ENCODE assay signal across 1 cellular context in genomic region chr12:1054103-1054838, GRCh38.
TF ChIP-seq lines count a peak whose summit lies in the region.

No MANE protein-coding gene starts in this region.

TF ChIP-seq in HepG2, 621 proteins besides CTCF, POLR2A, EP300 and RAD21 (continued from another document and continues in another):
- TF ChIP-seq SKIL (CRISPR knock-in tag; IDR thresholded peaks at IDR 0.05; ENCODE audit: borderline replicate concordance) (no peak), ZNF44 (CRISPR knock-in tag; IDR thresholded peaks at IDR 0.05) (no peak), ZNF451 (CRISPR knock-in tag; IDR thresholded peaks at IDR 0.05) (no peak), ZNF343 (CRISPR knock-in tag; IDR thresholded peaks at IDR 0.05) (no peak), GABPB1 (CRISPR knock-in tag; IDR thresholded peaks at IDR 0.05) (no peak), SIN3A (IDR thresholded peaks at IDR 0.05; ENCODE audit: borderline replicate concordance, low read depth, low read length) (no peak), ESRRA (CRISPR knock-in tag; IDR thresholded peaks at IDR 0.05; ENCODE audit: low read depth) (peak; percentile 85), ZNF101 (CRISPR knock-in tag; IDR thresholded peaks at IDR 0.05; ENCODE audit: borderline replicate concordance, low read depth) (no peak), PRDM15 (CRISPR knock-in tag; IDR thresholded peaks at IDR 0.05) (no peak), BHLHE40 (IDR thresholded peaks at IDR 0.05; ENCODE audit: low read length) (peak; percentile 8; the same call in 1 of the 2 replicates), GLMP (CRISPR knock-in tag; IDR thresholded peaks at IDR 0.05; ENCODE audit: borderline replicate concordance) (no peak), NFAT5 (CRISPR knock-in tag; IDR thresholded peaks at IDR 0.05) (no peak), U2AF1 (optimal IDR thresholded peaks at IDR 0.05; ENCODE audit: low read depth, low read length) (no peak), SETDB1 (CRISPR knock-in tag; IDR thresholded peaks at IDR 0.05; ENCODE audit: borderline replicate concordance) (no peak), IRF1 (CRISPR knock-in tag; IDR thresholded peaks at IDR 0.05; ENCODE audit: low read depth) (no peak), KLF16 (CRISPR knock-in tag; IDR thresholded peaks at IDR 0.05) (0 out of 4 replicates have a peak, but pooled peaks of 1 of the 2 experiments have one; percentile 20), ZNF784 (CRISPR knock-in tag; IDR thresholded peaks at IDR 0.05; ENCODE audit: borderline replicate concordance) (no peak), HCFC1 (IDR thresholded peaks at IDR 0.05; ENCODE audit: low read depth, low read length) (no peak), IKZF1 (IDR thresholded peaks at IDR 0.05) (no peak), PHF8 (CRISPR knock-in tag; IDR thresholded peaks at IDR 0.05) (no peak), ZNF430 (CRISPR knock-in tag; IDR thresholded peaks at IDR 0.05) (no peak), BRF2 (CRISPR knock-in tag; IDR thresholded peaks at IDR 0.05) (no peak), ZNF839 (CRISPR knock-in tag; IDR thresholded peaks at IDR 0.05; ENCODE audit: borderline replicate concordance) (no peak), MLLT10 (CRISPR knock-in tag; IDR thresholded peaks at IDR 0.05) (no peak), ZUFSP (CRISPR knock-in tag; IDR thresholded peaks at IDR 0.05; ENCODE audit: borderline replicate concordance) (no peak), SRY (CRISPR knock-in tag; IDR thresholded peaks at IDR 0.05) (no peak), ZNF670 (CRISPR knock-in tag; IDR thresholded peaks at IDR 0.05; ENCODE audit: borderline replicate concordance) (no peak), PPARG (CRISPR knock-in tag; conservative IDR thresholded peaks at IDR 0.05) (0 out of 2 replicates have a peak, but pooled peaks have one; percentile 39), CC2D1A (CRISPR knock-in tag; IDR thresholded peaks at IDR 0.05) (no peak), ZNF280B (CRISPR knock-in tag; IDR thresholded peaks at IDR 0.05; ENCODE audit: borderline replicate concordance) (no peak), TAF15 (IDR thresholded peaks at IDR 0.05; ENCODE audit: low read depth, low read length, poor library complexity, severe bottlenecking) (no peak)
